In genomic region chr1:241079459-241079858, GRCh38 we compare ENCODE assay signal across 31 cellular contexts.
"Had no signal": no experiment of that assay in that cellular context is flagged by ENCODE, and none has a peak within 500 bp of the region (broad histone marks: within the 10 kb centered on the region; RNA-seq: fewer than 3 reads in every experiment).

No MANE protein-coding gene starts in this region.

- H3K27ac ChIP-seq: adrenal gland, body of pancreas, breast epithelium, cardiac muscle cell, WERI-Rb-1 had no signal

- H3K27me3 Mint-ChIP-seq: activated B cell treated with CpG ODN at 0.5 μM for 24 hours; activated CD8-positive, alpha-beta T cell treated with anti-CD3 and anti-CD28 coated beads for 36 hours; activated naive CD4-positive, alpha-beta T cell treated with anti-CD3 and anti-CD28 coated beads, Interleukin-2, amount 50 U/mL, for 24 hours; activated naive CD8-positive, alpha-beta T cell treated with anti-CD3 and anti-CD28 coated beads for 36 hours; activated naive CD8-positive, alpha-beta T cell treated with anti-CD3 and anti-CD28 coated beads, Interleukin-2, amount 50 U/mL, for 24 hours; central memory CD8-positive, alpha-beta T cell had no signal

- H3K4me3 ChIP-seq: adrenal gland, body of pancreas, breast epithelium, cardiac muscle cell had no signal

- H3K36me3 Mint-ChIP-seq: activated naive CD4-positive, alpha-beta T cell treated with anti-CD3 and anti-CD28 coated beads, Interleukin-2, amount 50 U/mL, for 24 hours; activated naive CD8-positive, alpha-beta T cell treated with anti-CD3 and anti-CD28 coated beads for 36 hours had no signal

- H3K4me1 ChIP-seq: adrenal gland, body of pancreas, breast epithelium had no signal

- H3K27me3 ChIP-seq: adrenal gland, body of pancreas, breast epithelium, cardiac muscle cell had no signal

- H3K9me3 ChIP-seq: adrenal gland, body of pancreas, breast epithelium had no signal

- ATAC-seq: activated CD4-positive, CD25-positive, alpha-beta regulatory T cell treated with anti-CD3 and anti-CD28 coated beads, Interleukin-2, amount 50 U/mL, for 24 hours; activated CD8-positive, alpha-beta T cell treated with anti-CD3 and anti-CD28 coated beads for 36 hours; activated naive CD8-positive, alpha-beta T cell treated with anti-CD3 and anti-CD28 coated beads, Interleukin-2, amount 50 U/mL, for 24 hours; activated T-cell treated with anti-CD3 and anti-CD28 coated beads, Interleukin-2, amount 50 U/mL, for 4 hours; activated T-helper 17 cell treated with anti-CD3 and anti-CD28 coated beads, Interleukin-2, amount 50 U/mL, for 72 hours; body of pancreas; esophagus mucosa had no signal

- H3K9me3 Mint-ChIP-seq: activated B cell treated with CpG ODN at 0.5 μM for 24 hours; activated CD8-positive, alpha-beta T cell treated with anti-CD3 and anti-CD28 coated beads for 36 hours; activated naive CD4-positive, alpha-beta T cell treated with anti-CD3 and anti-CD28 coated beads for 36 hours; activated naive CD4-positive, alpha-beta T cell treated with anti-CD3 and anti-CD28 coated beads, Interleukin-2, amount 50 U/mL, for 24 hours; activated naive CD8-positive, alpha-beta T cell treated with anti-CD3 and anti-CD28 coated beads for 36 hours; activated naive CD8-positive, alpha-beta T cell treated with anti-CD3 and anti-CD28 coated beads, Interleukin-2, amount 50 U/mL, for 24 hours; activated T-cell treated with anti-CD3 and anti-CD28 coated beads, Interleukin-2, amount 50 U/mL, for 4 hours; activated T-helper 17 cell treated with anti-CD3 and anti-CD28 coated beads, Interleukin-2, amount 50 U/mL, for 72 hours; endodermal cell had no signal

- H3K4me1 Mint-ChIP-seq: activated B cell treated with CpG ODN at 0.5 μM for 24 hours; activated naive CD4-positive, alpha-beta T cell treated with anti-CD3 and anti-CD28 coated beads, Interleukin-2, amount 50 U/mL, for 24 hours; activated naive CD8-positive, alpha-beta T cell treated with anti-CD3 and anti-CD28 coated beads for 36 hours; activated naive CD8-positive, alpha-beta T cell treated with anti-CD3 and anti-CD28 coated beads, Interleukin-2, amount 50 U/mL, for 24 hours; activated T-helper 17 cell treated with anti-CD3 and anti-CD28 coated beads, Interleukin-2, amount 50 U/mL, for 72 hours; central memory CD8-positive, alpha-beta T cell had no signal

- H3K27ac Mint-ChIP-seq: activated B cell treated with CpG ODN at 0.5 μM for 24 hours; activated CD8-positive, alpha-beta T cell treated with anti-CD3 and anti-CD28 coated beads for 36 hours; activated naive CD4-positive, alpha-beta T cell treated with anti-CD3 and anti-CD28 coated beads for 36 hours; activated naive CD4-positive, alpha-beta T cell treated with anti-CD3 and anti-CD28 coated beads, Interleukin-2, amount 50 U/mL, for 24 hours; activated naive CD8-positive, alpha-beta T cell treated with anti-CD3 and anti-CD28 coated beads for 36 hours; activated naive CD8-positive, alpha-beta T cell treated with anti-CD3 and anti-CD28 coated beads, Interleukin-2, amount 50 U/mL, for 24 hours; activated T-helper 17 cell treated with anti-CD3 and anti-CD28 coated beads, Interleukin-2, amount 50 U/mL, for 72 hours; endodermal cell had no signal

- H3K36me3 ChIP-seq: adrenal gland, breast epithelium, cardiac muscle cell, WERI-Rb-1 had no signal

- H3K4me3 Mint-ChIP-seq: activated B cell treated with CpG ODN at 0.5 μM for 24 hours; activated CD8-positive, alpha-beta T cell treated with anti-CD3 and anti-CD28 coated beads for 36 hours; activated naive CD4-positive, alpha-beta T cell treated with anti-CD3 and anti-CD28 coated beads for 36 hours; activated naive CD4-positive, alpha-beta T cell treated with anti-CD3 and anti-CD28 coated beads, Interleukin-2, amount 50 U/mL, for 24 hours; activated naive CD8-positive, alpha-beta T cell treated with anti-CD3 and anti-CD28 coated beads for 36 hours; activated naive CD8-positive, alpha-beta T cell treated with anti-CD3 and anti-CD28 coated beads, Interleukin-2, amount 50 U/mL, for 24 hours; activated T-cell treated with anti-CD3 and anti-CD28 coated beads, Interleukin-2, amount 50 U/mL, for 4 hours; activated T-helper 17 cell treated with anti-CD3 and anti-CD28 coated beads, Interleukin-2, amount 50 U/mL, for 72 hours; central memory CD8-positive, alpha-beta T cell; endodermal cell had no signal

- FAIRE-seq: colon, frontal cortex had no signal

- DNase-seq: activated B cell treated with CpG ODN at 0.5 μM for 24 hours; activated CD4-positive, alpha-beta T cell treated with anti-CD3 and anti-CD28 coated beads for 48 hours; activated CD4-positive, alpha-beta T cell treated with anti-CD3 and anti-CD28 coated beads, Interleukin-2, amount 50 U/mL, for 1 hour; activated CD4-positive, alpha-beta T cell treated with anti-CD3 and anti-CD28 coated beads, Interleukin-2, amount 50 U/mL, for 48 hours; activated CD8-positive, alpha-beta memory T cell treated with anti-CD3 and anti-CD28 coated beads for 24 hours; activated CD8-positive, alpha-beta T cell treated with anti-CD3 and anti-CD28 coated beads for 36 hours; activated effector memory CD4-positive, alpha-beta T cell treated with Interleukin-2 at 50 U/mL for 16 hours; activated naive CD4-positive, alpha-beta T cell treated with anti-CD3 and anti-CD28 coated beads for 36 hours; activated naive CD8-positive, alpha-beta T cell treated with anti-CD3 and anti-CD28 coated beads for 36 hours; activated naive CD8-positive, alpha-beta T cell treated with anti-CD3 and anti-CD28 coated beads, Interleukin-2, amount 50 U/mL, for 24 hours; activated T-cell treated with anti-CD3 and anti-CD28 coated beads, Interleukin-2, amount 50 U/mL, for 4 hours; adrenal gland; aorta; body of pancreas; cortex of kidney; dermis blood vessel endothelial cell; effector CD8-positive, alpha-beta T cell; endodermal cell; foreskin fibroblast; hippocampal formation; T-helper 2 cell; WERI-Rb-1 had no signal
